Comparison of ENCODE assay signal across 18 cellular contexts in genomic region chr5:54103871-54104270, GRCh38.
"Had no signal": no experiment of that assay in that cellular context is flagged by ENCODE, and none has a peak within 500 bp of the region (broad histone marks: within the 10 kb centered on the region; RNA-seq: fewer than 3 reads in every experiment).

No MANE protein-coding gene starts in this region.

- H3K27me3 ChIP-seq: sigmoid colon, transverse colon had no signal

- H3K27ac Mint-ChIP-seq: activated CD4-positive, alpha-beta memory T cell treated with anti-CD3 and anti-CD28 coated beads, Interleukin-2, amount 10 ng/mL, durations not matched to agents 7 days and 5 days; activated naive CD4-positive, alpha-beta T cell treated with anti-CD3 and anti-CD28 coated beads, Interleukin-2, amount 50 U/mL, for 24 hours; stimulated activated naive B cell treated with anti-CD40 and anti-IgM and Interleukin-4, amounts not matched to agents 10 μg/mL and 1 μg/mL and 100 μg/mL, for 72 hours had no signal

- H3K9me3 ChIP-seq: lower lobe of right lung, mucosa of descending colon, sigmoid colon, transverse colon had no signal

- H3K4me2 ChIP-seq: smooth muscle cell had no signal

- H3K27ac ChIP-seq: lower lobe of right lung, sigmoid colon, transverse colon had no signal

- H3K4me3 Mint-ChIP-seq: activated CD4-positive, alpha-beta memory T cell treated with anti-CD3 and anti-CD28 coated beads, Interleukin-2, amount 10 ng/mL, durations not matched to agents 7 days and 5 days; activated naive CD4-positive, alpha-beta T cell treated with anti-CD3 and anti-CD28 coated beads, Interleukin-2, amount 50 U/mL, for 24 hours; brain; neural crest cell; stimulated activated naive B cell treated with anti-CD40 and anti-IgM and Interleukin-4, amounts not matched to agents 10 μg/mL and 1 μg/mL and 100 μg/mL, for 72 hours had no signal

- H3K4me1 Mint-ChIP-seq: activated CD4-positive, alpha-beta memory T cell treated with anti-CD3 and anti-CD28 coated beads, Interleukin-2, amount 10 ng/mL, durations not matched to agents 7 days and 5 days; activated naive CD4-positive, alpha-beta T cell treated with anti-CD3 and anti-CD28 coated beads, Interleukin-2, amount 50 U/mL, for 24 hours; stimulated activated naive B cell treated with anti-CD40 and anti-IgM and Interleukin-4, amounts not matched to agents 10 μg/mL and 1 μg/mL and 100 μg/mL, for 72 hours had no signal

- H3K27me3 Mint-ChIP-seq: activated CD4-positive, alpha-beta memory T cell treated with anti-CD3 and anti-CD28 coated beads, Interleukin-2, amount 10 ng/mL, durations not matched to agents 7 days and 5 days; activated naive CD4-positive, alpha-beta T cell treated with anti-CD3 and anti-CD28 coated beads, Interleukin-2, amount 50 U/mL, for 24 hours; stimulated activated naive B cell treated with anti-CD40 and anti-IgM and Interleukin-4, amounts not matched to agents 10 μg/mL and 1 μg/mL and 100 μg/mL, for 72 hours had no signal

- H3K4me3 ChIP-seq: lower lobe of right lung, mucosa of descending colon, sigmoid colon, smooth muscle cell, transverse colon had no signal

- H3K9me3 Mint-ChIP-seq: activated CD4-positive, alpha-beta memory T cell treated with anti-CD3 and anti-CD28 coated beads, Interleukin-2, amount 10 ng/mL, durations not matched to agents 7 days and 5 days; activated naive CD4-positive, alpha-beta T cell treated with anti-CD3 and anti-CD28 coated beads, Interleukin-2, amount 50 U/mL, for 24 hours; brain; neural crest cell; stimulated activated naive B cell treated with anti-CD40 and anti-IgM and Interleukin-4, amounts not matched to agents 10 μg/mL and 1 μg/mL and 100 μg/mL, for 72 hours had no signal

- H3K4me1 ChIP-seq: lower lobe of right lung, sigmoid colon, transverse colon had no signal

- H3K36me3 ChIP-seq: lower lobe of right lung, sigmoid colon, transverse colon had no signal

- H3K36me3 Mint-ChIP-seq: brain had no signal

- DNase-seq: activated CD4-positive, alpha-beta memory T cell treated with anti-CD3 and anti-CD28 coated beads, Interleukin-2, amount 10 ng/mL, durations not matched to agents 7 days and 5 days; activated CD4-positive, alpha-beta T cell treated with anti-CD3 and anti-CD28 coated beads for 48 hours; activated gamma-delta T cell treated with Interleukin-2 at 50 U/mL for 16 hours; aorta; foreskin fibroblast; kidney; lower lobe of right lung; mesendoderm; mucosa of descending colon; sigmoid colon; stimulated activated CD4-positive, alpha-beta T cell treated with anti-CD3 and anti-CD28 coated beads, Interleukin-15, amount 100 ng/mL, for 24 hours; stimulated activated naive B cell treated with anti-CD40 and anti-IgM and Interleukin-4, amounts not matched to agents 10 μg/mL and 1 μg/mL and 100 μg/mL, for 72 hours; T1000; transverse colon had no signal
